Comparison of ENCODE assay signal across 24 cellular contexts in genomic region chr6:148852688-148853087, GRCh38.
"Had no signal": no experiment of that assay in that cellular context is flagged by ENCODE, and none has a peak within 500 bp of the region (broad histone marks: within the 10 kb centered on the region; RNA-seq: fewer than 3 reads in every experiment).

No MANE protein-coding gene starts in this region.

- DNase-seq: activated B cell treated with CpG ODN at 0.5 μM for 24 hours; activated CD4-positive, alpha-beta T cell treated with anti-CD3 and anti-CD28 coated beads for 1 hour; activated CD4-positive, alpha-beta T cell treated with anti-CD3 and anti-CD28 coated beads, Interleukin-2, amount 10 ng/mL, durations not matched to agents 24 days and 14 days; activated CD4-positive, alpha-beta T cell treated with anti-CD3 and anti-CD28 coated beads, Interleukin-2, amount 50 U/mL, for 48 hours; activated CD8-positive, alpha-beta memory T cell treated with anti-CD3 and anti-CD28 coated beads, Interleukin-2, amount 10 ng/mL, durations not matched to agents 7 days and 5 days; activated effector memory CD4-positive, alpha-beta T cell treated with Interleukin-2 at 50 U/mL for 16 hours; activated naive CD4-positive, alpha-beta T cell; activated T-cell treated with anti-CD3 and anti-CD28 coated beads, Interleukin-2, amount 50 U/mL, for 24 hours; aorta; MM.1S; NCI-H1105; NCI-H1436; NCI-H187; NCI-H510A treated with DMSO at 0.1 percent for 48 hours; NK-92 treated with Interleukin-12 subunit alpha and Interleukin-12 subunit beta, amount 100 ng/mL, for 24 hours; OCI-M1; RPMI8226 had no signal

- H3K27ac ChIP-seq: SK-N-MC had no signal

- H3K4me3 ChIP-seq: SK-N-MC had no signal

- H3K4me1 Mint-ChIP-seq: activated CD4-positive, alpha-beta T cell treated with anti-CD3 and anti-CD28 coated beads, Interleukin-2, amount 10 ng/mL, durations not matched to agents 24 days and 14 days; activated naive CD4-positive, alpha-beta T cell treated with anti-CD3 and anti-CD28 coated beads, Interleukin-2, amount 50 U/mL, for 24 hours had no signal

- H3K27ac Mint-ChIP-seq: activated B cell treated with CpG ODN at 0.5 μM for 24 hours; activated CD4-positive, alpha-beta T cell treated with anti-CD3 and anti-CD28 coated beads, Interleukin-2, amount 10 ng/mL, durations not matched to agents 24 days and 14 days; activated CD8-positive, alpha-beta memory T cell treated with anti-CD3 and anti-CD28 coated beads, Interleukin-2, amount 10 ng/mL, durations not matched to agents 7 days and 5 days; activated naive CD4-positive, alpha-beta T cell treated with anti-CD3 and anti-CD28 coated beads, Interleukin-2, amount 50 U/mL, for 24 hours; activated T-cell treated with anti-CD3 and anti-CD28 coated beads, Interleukin-2, amount 50 U/mL, for 24 hours; activated T-helper 1 cell treated with anti-CD3 and anti-CD28 coated beads, Interleukin-12 subunit alpha, Interleukin-12 subunit beta, Interleukin-2, Interleukin-4 antibody, amounts not matched to agents 30 ng/mL and 10 ng/mL and 1 ng/mL, durations not matched to agents 14 hours and 24 hours and 36 hours; T-helper 1 cell treated with Interleukin-12 subunit alpha and Interleukin-12 subunit beta and Interleukin-4 antibody, amounts not matched to agents 30 μg/mL and 1 μg/mL, for 36 hours had no signal

- H3K9me3 Mint-ChIP-seq: activated B cell treated with CpG ODN at 0.5 μM for 24 hours; activated CD4-positive, alpha-beta T cell treated with anti-CD3 and anti-CD28 coated beads, Interleukin-2, amount 10 ng/mL, durations not matched to agents 24 days and 14 days; activated naive CD4-positive, alpha-beta T cell treated with anti-CD3 and anti-CD28 coated beads, Interleukin-2, amount 50 U/mL, for 24 hours; activated T-cell treated with anti-CD3 and anti-CD28 coated beads, Interleukin-2, amount 50 U/mL, for 24 hours; activated T-helper 1 cell treated with anti-CD3 and anti-CD28 coated beads, Interleukin-12 subunit alpha, Interleukin-12 subunit beta, Interleukin-2, Interleukin-4 antibody, amounts not matched to agents 30 ng/mL and 10 ng/mL and 1 ng/mL, durations not matched to agents 14 hours and 24 hours and 36 hours; central memory CD8-positive, alpha-beta T cell; T-helper 1 cell treated with Interleukin-12 subunit alpha and Interleukin-12 subunit beta and Interleukin-4 antibody, amounts not matched to agents 30 μg/mL and 1 μg/mL, for 36 hours had no signal

- H3K27me3 Mint-ChIP-seq: activated B cell treated with CpG ODN at 0.5 μM for 24 hours; activated CD8-positive, alpha-beta memory T cell treated with anti-CD3 and anti-CD28 coated beads, Interleukin-2, amount 10 ng/mL, durations not matched to agents 7 days and 5 days; central memory CD8-positive, alpha-beta T cell had no signal

- H3K36me3 Mint-ChIP-seq: activated CD8-positive, alpha-beta memory T cell treated with anti-CD3 and anti-CD28 coated beads, Interleukin-2, amount 10 ng/mL, durations not matched to agents 7 days and 5 days; activated naive CD4-positive, alpha-beta T cell treated with anti-CD3 and anti-CD28 coated beads, Interleukin-2, amount 50 U/mL, for 24 hours had no signal

- ATAC-seq: activated CD8-positive, alpha-beta memory T cell treated with anti-CD3 and anti-CD28 coated beads, Interleukin-2, amount 10 ng/mL, durations not matched to agents 7 days and 5 days; Panc1; Right ventricle myocardium inferior had no signal

- H3K4me3 Mint-ChIP-seq: activated B cell treated with CpG ODN at 0.5 μM for 24 hours; activated CD4-positive, alpha-beta T cell treated with anti-CD3 and anti-CD28 coated beads, Interleukin-2, amount 10 ng/mL, durations not matched to agents 24 days and 14 days; activated CD8-positive, alpha-beta memory T cell treated with anti-CD3 and anti-CD28 coated beads, Interleukin-2, amount 10 ng/mL, durations not matched to agents 7 days and 5 days; activated naive CD4-positive, alpha-beta T cell treated with anti-CD3 and anti-CD28 coated beads, Interleukin-2, amount 50 U/mL, for 24 hours; activated T-cell treated with anti-CD3 and anti-CD28 coated beads, Interleukin-2, amount 50 U/mL, for 24 hours; activated T-helper 1 cell treated with anti-CD3 and anti-CD28 coated beads, Interleukin-12 subunit alpha, Interleukin-12 subunit beta, Interleukin-2, Interleukin-4 antibody, amounts not matched to agents 30 ng/mL and 10 ng/mL and 1 ng/mL, durations not matched to agents 14 hours and 24 hours and 36 hours; central memory CD8-positive, alpha-beta T cell; T-helper 1 cell treated with Interleukin-12 subunit alpha and Interleukin-12 subunit beta and Interleukin-4 antibody, amounts not matched to agents 30 μg/mL and 1 μg/mL, for 36 hours had no signal
